8 cellular contexts compared by ENCODE assay signal in the genomic region with DNA sequence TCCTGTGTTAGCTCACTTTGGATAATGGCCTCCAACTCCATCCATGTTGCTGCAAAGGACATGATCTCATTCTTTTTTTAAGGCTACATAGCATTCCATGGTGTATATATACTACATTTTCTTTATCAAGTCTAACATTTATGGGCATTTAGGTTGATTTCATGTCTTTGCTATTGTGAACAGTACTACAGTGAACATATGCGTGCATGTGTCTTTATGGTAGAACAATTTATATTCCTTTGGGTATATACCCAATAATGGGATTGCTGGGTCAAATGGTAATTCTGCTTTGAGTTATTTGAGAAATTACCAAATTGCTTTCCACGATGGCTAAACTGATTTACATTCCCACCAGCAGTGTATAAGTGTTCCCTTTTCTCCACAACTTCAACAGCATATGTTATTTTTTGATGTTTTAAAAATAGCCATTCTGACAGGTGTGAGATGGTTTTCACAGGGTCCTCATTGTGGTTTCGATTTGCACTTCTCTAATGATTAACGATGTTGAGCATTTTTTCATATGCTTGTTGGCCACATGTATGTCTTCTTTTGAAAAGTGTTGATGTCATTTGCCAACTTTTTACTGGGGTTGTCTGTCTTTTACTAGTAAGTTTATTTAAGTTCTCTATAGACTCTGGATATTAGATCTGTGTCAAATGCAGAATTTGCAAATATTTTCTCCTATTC.
DNase-seq lines count a peak whose midpoint lies in the region; ATAC-seq and TF ChIP-seq lines count a peak whose summit lies in the region.
"Not testable (repeated sequence)": the region's sequence is repeated elsewhere in the genome, so short reads cannot be mapped to it uniquely, and the experiment has no call there.

No MANE protein-coding gene starts in this region.

- CTCF ChIA-PET in OCI-LY7 (lab: Charles Lee; ENCODE audit: unreplicated experiment), result not testable (repeated sequence)

- peaks cover 13% of the 10 kb centered on the region for H3K36me3 ChIP-seq in OCI-LY7 (ENCODE audit: insufficient read depth, low read length)

- POLR2A ChIA-PET in OCI-LY7 (lab: Charles Lee), result interaction anchor here (1.3 to 1.9 kb wide), 2 partner anchors 11 to 12 kb away, joined by 3 to 5 read pairs; no protein-coding TSS in a partner anchor

- peak overlapping the region; percentile 28 for H3K4me2 ChIP-seq in OCI-LY7 (ENCODE audit: low read length)

- peak overlapping the region; percentile 8 for H3K4me3 ChIP-seq in OCI-LY7 (ENCODE audit: low read depth, low read length, poor library complexity, severe bottlenecking)

- not testable (repeated sequence) for H3K79me2 ChIP-seq in OCI-LY7 (ENCODE audit: insufficient read depth, low read depth, low read length)

- TF ChIP-seq POLR2A in GM18505 (IDR thresholded peaks at IDR 0.05; ENCODE audit: borderline replicate concordance, extremely low read depth, insufficient read depth, insufficient read length), result not testable (repeated sequence)

- ATAC-seq in GM18505 (IDR thresholded peaks at IDR 0.05; ENCODE audit: unreplicated experiment) (peak; percentile 92), GM19023 (IDR thresholded peaks at IDR 0.05; ENCODE audit: unreplicated experiment) (peak; percentile 95), GM19467 (IDR thresholded peaks at IDR 0.05; ENCODE audit: unreplicated experiment) (peak; percentile 92), GM21723 (IDR thresholded peaks at IDR 0.05; ENCODE audit: unreplicated experiment) (peak; percentile 96), HG02870 (IDR thresholded peaks at IDR 0.05; ENCODE audit: unreplicated experiment) (peak; percentile 92), HG03097 (IDR thresholded peaks at IDR 0.05; ENCODE audit: low FRiP score, unreplicated experiment) (peak; percentile 94), HG03457 (IDR thresholded peaks at IDR 0.05; ENCODE audit: unreplicated experiment) (peak; percentile 96)

- H3K27ac ChIP-seq in OCI-LY7 (ENCODE audit: low read depth, low read length, poor library complexity, severe bottlenecking), result peak overlapping the region; percentile 85

- H4K20me1 ChIP-seq in OCI-LY7 (ENCODE audit: insufficient read depth, low read length), result not testable (repeated sequence)

- peaks cover 26% of the 10 kb centered on the region for H3K4me1 ChIP-seq in OCI-LY7 (ENCODE audit: insufficient read depth, low read length, poor library complexity, severe bottlenecking)

- not testable (repeated sequence) for BruUV-seq in OCI-LY7 (replicated peaks; lab: Mats Ljungman, UMichigan)

- peaks cover 15% of the 10 kb centered on the region; the same call in 1 of the 2 replicates for H3K9me3 ChIP-seq in OCI-LY7 (ENCODE audit: low read length)

- peak; percentile 71 for DNase-seq in OCI-LY7 (ENCODE audit: low spot score)

- TF ChIP-seq CTCF in OCI-LY7 (conservative IDR thresholded peaks at IDR 0.05; ENCODE audit: low read length), result not testable (repeated sequence)

- H2AFZ ChIP-seq in OCI-LY7 (ENCODE audit: low read length), result peak overlapping the region; percentile 41

- intact Hi-C loops in OCI-LY7 (cut with micrococcal nuclease; ENCODE audit: unreplicated experiment), result not testable (repeated sequence)

- H3K9me2 ChIP-seq in OCI-LY7 (ENCODE audit: insufficient read depth, low read length), result not testable (repeated sequence)

Comparison
In these comparisons a context has a peak if more than half of its experiments do, and no peak if none do; other contexts are left out.
1. Peak in every context shown above with its lines: DNase-seq, ATAC-seq, H3K4me3 ChIP-seq and H3K27ac ChIP-seq.